Comparison of ENCODE assay signal across 15 cellular contexts in the genomic region with DNA sequence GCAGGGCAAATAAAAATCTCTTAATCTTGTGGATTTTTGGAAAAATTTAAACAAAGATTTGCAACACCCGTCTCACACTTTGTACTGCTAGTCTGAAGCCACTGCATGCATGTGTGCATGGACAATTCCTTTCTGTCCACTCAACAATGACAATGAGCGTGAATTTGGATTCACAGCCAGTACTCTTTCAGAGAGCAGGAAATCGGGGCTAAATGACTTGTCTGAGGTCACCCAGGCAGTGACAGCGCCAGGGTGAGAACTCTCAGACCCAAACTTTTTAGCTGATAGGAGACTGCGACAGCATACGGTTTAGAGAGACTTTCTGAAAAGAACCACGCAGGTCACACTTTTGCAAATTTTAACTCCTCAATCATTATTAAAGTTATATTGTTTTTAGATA.
"Had no signal": no experiment of that assay in that cellular context is flagged by ENCODE, and none has a peak within 500 bp of the region (broad histone marks: within the 10 kb centered on the region; RNA-seq: fewer than 3 reads in every experiment).

No MANE protein-coding gene starts in this region.

- H3K4me3 ChIP-seq: lung had no signal

- H3K4me3 Mint-ChIP-seq: activated CD8-positive, alpha-beta T cell treated with anti-CD3 and anti-CD28 coated beads for 36 hours; activated T-cell treated with anti-CD3 and anti-CD28 coated beads, Interleukin-2, amount 50 U/mL, for 72 hours; immature natural killer cell; natural killer cell treated with Interleukin-12 subunit alpha and Interleukin-12 subunit beta and Interleukin-15 and Interleukin-18, amount 100 ng/mL, for 72 hours had no signal

- H3K27me3 Mint-ChIP-seq: activated CD8-positive, alpha-beta T cell treated with anti-CD3 and anti-CD28 coated beads for 36 hours; natural killer cell treated with Interleukin-12 subunit alpha and Interleukin-12 subunit beta and Interleukin-15 and Interleukin-18, amount 100 ng/mL, for 72 hours had no signal

- H3K9me3 Mint-ChIP-seq: activated CD8-positive, alpha-beta T cell treated with anti-CD3 and anti-CD28 coated beads for 36 hours; activated naive CD4-positive, alpha-beta T cell treated with anti-CD3 and anti-CD28 coated beads, Interleukin-2, amount 50 U/mL, for 72 hours; activated T-cell treated with anti-CD3 and anti-CD28 coated beads, Interleukin-2, amount 50 U/mL, for 72 hours; immature natural killer cell; natural killer cell treated with Interleukin-12 subunit alpha and Interleukin-12 subunit beta and Interleukin-15 and Interleukin-18, amount 100 ng/mL, for 72 hours had no signal

- H3K27ac Mint-ChIP-seq: activated CD8-positive, alpha-beta T cell treated with anti-CD3 and anti-CD28 coated beads for 36 hours; activated naive CD4-positive, alpha-beta T cell treated with anti-CD3 and anti-CD28 coated beads, Interleukin-2, amount 50 U/mL, for 72 hours; activated T-cell treated with anti-CD3 and anti-CD28 coated beads, Interleukin-2, amount 50 U/mL, for 72 hours; natural killer cell treated with Interleukin-12 subunit alpha and Interleukin-12 subunit beta and Interleukin-15 and Interleukin-18, amount 100 ng/mL, for 72 hours had no signal

- DNase-seq: activated CD4-positive, alpha-beta T cell treated with anti-CD3 and anti-CD28 coated beads for 4 hours; activated CD8-positive, alpha-beta memory T cell treated with anti-CD3 and anti-CD28 coated beads, Interleukin-2, amount 50 U/mL, for 4 hours; activated CD8-positive, alpha-beta T cell treated with anti-CD3 and anti-CD28 coated beads for 36 hours; activated gamma-delta T cell; activated T-cell treated with anti-CD3 and anti-CD28 coated beads, Interleukin-2, amount 50 U/mL, for 72 hours; effector CD8-positive, alpha-beta T cell; foreskin fibroblast; immature natural killer cell; stimulated activated CD4-positive, alpha-beta T cell treated with anti-CD3 and anti-CD28 coated beads, Interleukin-2, amount 100 ng/mL, for 48 hours; stimulated activated naive CD4-positive, alpha-beta T cell; T-helper 2 cell; trophoblast cell had no signal

- ATAC-seq: activated CD8-positive, alpha-beta T cell treated with anti-CD3 and anti-CD28 coated beads for 36 hours; activated naive CD4-positive, alpha-beta T cell treated with anti-CD3 and anti-CD28 coated beads, Interleukin-2, amount 50 U/mL, for 72 hours; activated T-cell treated with anti-CD3 and anti-CD28 coated beads, Interleukin-2, amount 50 U/mL, for 72 hours had no signal
